Comparison of ENCODE assay signal across 29 cellular contexts in genomic region chr1:100366209-100366525, GRCh38.
"Had no signal": no experiment of that assay in that cellular context is flagged by ENCODE, and none has a peak within 500 bp of the region (broad histone marks: within the 10 kb centered on the region; RNA-seq: fewer than 3 reads in every experiment).

No MANE protein-coding gene starts in this region.

- H3K4me3 Mint-ChIP-seq: activated B cell treated with CpG ODN at 0.5 μM for 24 hours; activated naive CD4-positive, alpha-beta T cell treated with anti-CD3 and anti-CD28 coated beads, Interleukin-2, amount 10 ng/mL, durations not matched to agents 7 days and 5 days; activated T-helper 1 cell treated with anti-CD3 and anti-CD28 coated beads, Interleukin-12 subunit alpha, Interleukin-12 subunit beta, Interleukin-2, Interleukin-4 antibody, amounts not matched to agents 30 ng/mL and 10 ng/mL and 1 ng/mL, durations not matched to agents 14 hours and 24 hours and 36 hours; nephron progenitor cell; T-helper 2 cell treated with Interferon-gamma antibody and Interleukin-4, amounts not matched to agents 5 μg/mL and 100 μg/mL, for 36 hours; type B pancreatic cell had no signal

- H3K27ac ChIP-seq: epithelial cell of prostate, esophagus squamous epithelium, heart right ventricle, left lung, lower lobe of right lung, neutrophil, right lobe of liver, thoracic aorta, uterus had no signal

- ATAC-seq: heart right ventricle, left lung, lower lobe of right lung, mucosa of descending colon, right lobe of liver had no signal

- DNase-seq: activated B cell treated with CpG ODN at 0.5 μM for 24 hours; activated CD4-positive, alpha-beta T cell treated with anti-CD3 and anti-CD28 coated beads, Interleukin-2, amount 50 U/mL, for 4 hours; activated CD8-positive, alpha-beta memory T cell treated with anti-CD3 and anti-CD28 coated beads, Interleukin-2, amount 50 U/mL, for 4 hours; activated gamma-delta T cell; activated naive CD4-positive, alpha-beta T cell treated with anti-CD3 and anti-CD28 coated beads, Interleukin-2, amount 10 ng/mL, durations not matched to agents 7 days and 5 days; activated naive CD8-positive, alpha-beta T cell treated with anti-CD3 and anti-CD28 coated beads, Interleukin-2, amount 50 U/mL, for 24 hours; activated T-cell treated with anti-CD3 and anti-CD28 coated beads, Interleukin-2, amount 50 U/mL, for 1 hour; amygdala; caudate nucleus; dermis blood vessel endothelial cell; effector CD4-positive, alpha-beta T cell; esophagus squamous epithelium; foreskin melanocyte; heart right ventricle; left lung; lower lobe of right lung; mesendoderm; mucosa of descending colon; nephron progenitor cell; right lobe of liver; stimulated activated CD4-positive, alpha-beta T cell treated with anti-CD3 and anti-CD28 coated beads, Interleukin-2, amount 100 ng/mL, for 48 hours; uterus had no signal

- H3K4me3 ChIP-seq: esophagus squamous epithelium, heart right ventricle, left lung, lower lobe of right lung, mucosa of descending colon, right lobe of liver, thoracic aorta, uterus had no signal

- H3K27ac Mint-ChIP-seq: activated B cell treated with CpG ODN at 0.5 μM for 24 hours; activated naive CD4-positive, alpha-beta T cell treated with anti-CD3 and anti-CD28 coated beads, Interleukin-2, amount 10 ng/mL, durations not matched to agents 7 days and 5 days; activated T-helper 1 cell treated with anti-CD3 and anti-CD28 coated beads, Interleukin-12 subunit alpha, Interleukin-12 subunit beta, Interleukin-2, Interleukin-4 antibody, amounts not matched to agents 30 ng/mL and 10 ng/mL and 1 ng/mL, durations not matched to agents 14 hours and 24 hours and 36 hours; nephron progenitor cell; T-helper 2 cell treated with Interferon-gamma antibody and Interleukin-4, amounts not matched to agents 5 μg/mL and 100 μg/mL, for 36 hours; type B pancreatic cell had no signal

- H3K27me3 ChIP-seq: esophagus squamous epithelium, heart right ventricle, left lung, neutrophil, right lobe of liver, uterus had no signal

- H3K9me3 ChIP-seq: esophagus squamous epithelium, heart right ventricle, left lung, lower lobe of right lung, mucosa of descending colon, neutrophil, right lobe of liver, thoracic aorta, uterus had no signal

- H3K27me3 Mint-ChIP-seq: activated B cell treated with CpG ODN at 0.5 μM for 24 hours; activated naive CD4-positive, alpha-beta T cell treated with anti-CD3 and anti-CD28 coated beads, Interleukin-2, amount 10 ng/mL, durations not matched to agents 7 days and 5 days; activated naive CD8-positive, alpha-beta T cell treated with anti-CD3 and anti-CD28 coated beads, Interleukin-2, amount 50 U/mL, for 24 hours; stimulated activated naive CD8-positive, alpha-beta T cell treated with anti-CD3 and anti-CD28 coated beads, Interleukin-15, Interleukin-2, amounts not matched to agents 100 ng/mL and 50 ng/mL, for 24 hours; type B pancreatic cell had no signal

- H3K9me3 Mint-ChIP-seq: activated T-helper 1 cell treated with anti-CD3 and anti-CD28 coated beads, Interleukin-12 subunit alpha, Interleukin-12 subunit beta, Interleukin-2, Interleukin-4 antibody, amounts not matched to agents 30 ng/mL and 10 ng/mL and 1 ng/mL, durations not matched to agents 14 hours and 24 hours and 36 hours; T-helper 2 cell treated with Interferon-gamma antibody and Interleukin-4, amounts not matched to agents 5 μg/mL and 100 μg/mL, for 36 hours; type B pancreatic cell had no signal

- H3K4me1 ChIP-seq: right lobe of liver had no signal

- H3K36me3 ChIP-seq: esophagus squamous epithelium, left lung, lower lobe of right lung, right lobe of liver, thoracic aorta, uterus had no signal
